1 cellular context compared by ENCODE assay signal in genomic region chr19:6424190-6424938, GRCh38.
A peak's percentile ranks its signal among the peaks of the same experiment; 100 is the strongest.
TF ChIP-seq lines count a peak whose summit lies in the region.

TSS of gene KHSRP (minus strand) at chr19:6424811. CDS start at chr19:6424701, 110 bp downstream.

TF ChIP-seq in K562, 482 proteins besides CTCF, POLR2A, EP300 and RAD21 (continued from another document and continues in another):
- TF ChIP-seq FOXK1 (CRISPR knock-in tag; IDR thresholded peaks at IDR 0.05; ENCODE audit: borderline replicate concordance): no peak
- 0 out of 2 replicates have a peak, but pooled peaks have one; percentile 29 for TF ChIP-seq ETS1 (conservative IDR thresholded peaks at IDR 0.05; ENCODE audit: control insufficient read depth, low read depth, low read length)
- no peak for TF ChIP-seq ATF7 (IDR thresholded peaks at IDR 0.05)
- TF ChIP-seq KDM2B (CRISPR knock-in tag; IDR thresholded peaks at IDR 0.05): no peak
- TF ChIP-seq CEBPZ (IDR thresholded peaks at IDR 0.05; ENCODE audit: borderline replicate concordance, low read depth, low read length): no peak
- TF ChIP-seq CXXC5 (CRISPR knock-in tag; IDR thresholded peaks at IDR 0.05): peak; percentile 49; the same call in 1 of the 2 replicates
- TF ChIP-seq PBX2 (CRISPR knock-in tag; IDR thresholded peaks at IDR 0.05; ENCODE audit: low read depth): no peak
- no peak for TF ChIP-seq PBX2 (tag; conservative IDR thresholded peaks at IDR 0.05; ENCODE audit: low read depth)
- no peak for TF ChIP-seq ZNF121 (CRISPR knock-in tag; conservative IDR thresholded peaks at IDR 0.05)
- TF ChIP-seq ZNF324 (CRISPR knock-in tag; IDR thresholded peaks at IDR 0.05): no peak
- no peak for TF ChIP-seq SMARCA4 (IDR thresholded peaks at IDR 0.05)
- TF ChIP-seq ZNF217 (CRISPR knock-in tag; IDR thresholded peaks at IDR 0.05): no peak
- no peak for TF ChIP-seq RFX7 (CRISPR knock-in tag; IDR thresholded peaks at IDR 0.05)
- TF ChIP-seq ZSCAN29 (IDR thresholded peaks at IDR 0.05): no peak
- no peak for TF ChIP-seq SRSF3 (IDR thresholded peaks at IDR 0.05; ENCODE audit: insufficient read depth, low read length)
- TF ChIP-seq ZNF3 (CRISPR knock-in tag; IDR thresholded peaks at IDR 0.05): no peak
- TF ChIP-seq POLR2G (IDR thresholded peaks at IDR 0.05; ENCODE audit: low read depth, low read length): peak; percentile 94
- no peak for TF ChIP-seq HES1 (IDR thresholded peaks at IDR 0.05; ENCODE audit: low read depth)
- TF ChIP-seq TSC22D4 (tag; IDR thresholded peaks at IDR 0.05): no peak
- no peak for TF ChIP-seq HMG20B (CRISPR knock-in tag; IDR thresholded peaks at IDR 0.05)
- TF ChIP-seq ELF2 (CRISPR knock-in tag; IDR thresholded peaks at IDR 0.05): no peak
- no peak for TF ChIP-seq ZNF695 (CRISPR knock-in tag; IDR thresholded peaks at IDR 0.05)
- TF ChIP-seq NUFIP1 (IDR thresholded peaks at IDR 0.05; ENCODE audit: partially characterized antibody): no peak
- TF ChIP-seq DEAF1 (CRISPR knock-in tag; IDR thresholded peaks at IDR 0.05): no peak
- TF ChIP-seq SP2 (IDR thresholded peaks at IDR 0.05; ENCODE audit: extremely low read depth, low read depth, low read length, poor library complexity, severe bottlenecking): no peak
- no peak for TF ChIP-seq ZNF589 (CRISPR knock-in tag; IDR thresholded peaks at IDR 0.05; ENCODE audit: low read depth)
- no peak for TF ChIP-seq HMG20A (CRISPR knock-in tag; conservative IDR thresholded peaks at IDR 0.05)
- TF ChIP-seq POLR2B (IDR thresholded peaks at IDR 0.05; ENCODE audit: low read depth, partially characterized antibody): peak; percentile 40
- TF ChIP-seq ZNF282 (CRISPR knock-in tag; IDR thresholded peaks at IDR 0.05): no peak
- TF ChIP-seq HLTF (IDR thresholded peaks at IDR 0.05): no peak
- no peak for TF ChIP-seq ZBTB43 (CRISPR knock-in tag; IDR thresholded peaks at IDR 0.05)
- TF ChIP-seq THRAP3 (IDR thresholded peaks at IDR 0.05; ENCODE audit: borderline replicate concordance): no peak
- TF ChIP-seq CBX2 (IDR thresholded peaks at IDR 0.05; ENCODE audit: insufficient read depth, low read length, poor library complexity, severe bottlenecking): no peak
- TF ChIP-seq MTA2 (IDR thresholded peaks at IDR 0.05; ENCODE audit: low read depth): no peak
- TF ChIP-seq MED1 (CRISPR knock-in tag; IDR thresholded peaks at IDR 0.05; ENCODE audit: borderline replicate concordance): no peak
- no peak for TF ChIP-seq NR3C1 (CRISPR knock-in tag; IDR thresholded peaks at IDR 0.05)
- no peak for TF ChIP-seq SIRT6 (IDR thresholded peaks at IDR 0.05; ENCODE audit: low read depth, low read length)
- TF ChIP-seq TRIM28 (IDR thresholded peaks at IDR 0.05): no peak
- 0 out of 2 replicates have a peak, but pooled peaks have one; percentile 15 for TF ChIP-seq THAP12 (CRISPR knock-in tag; IDR thresholded peaks at IDR 0.05)
- no peak for TF ChIP-seq BRD4 (IDR thresholded peaks at IDR 0.05)
- no peak for TF ChIP-seq HNRNPK (IDR thresholded peaks at IDR 0.05; ENCODE audit: low read depth, low read length, poor library complexity, severe bottlenecking)
- no peak for TF ChIP-seq ZNF175 (CRISPR knock-in tag; IDR thresholded peaks at IDR 0.05; ENCODE audit: low read depth)
- TF ChIP-seq ZBTB12 (CRISPR knock-in tag; IDR thresholded peaks at IDR 0.05): peak; percentile 48
- no peak for TF ChIP-seq ZNF239 (CRISPR knock-in tag; IDR thresholded peaks at IDR 0.05)
- TF ChIP-seq E2F5 (CRISPR knock-in tag; IDR thresholded peaks at IDR 0.05): no peak
- no peak for TF ChIP-seq CAMTA2 (CRISPR knock-in tag; conservative IDR thresholded peaks at IDR 0.05)
- no peak for TF ChIP-seq SPI1 (IDR thresholded peaks at IDR 0.05; ENCODE audit: borderline replicate concordance, low read depth, low read length)
- peak; percentile 66 for TF ChIP-seq TBP (optimal IDR thresholded peaks at IDR 0.05; ENCODE audit: low read depth, low read length)
- TF ChIP-seq USF2 (CRISPR knock-in tag; IDR thresholded peaks at IDR 0.05): peak; percentile 75
- no peak for TF ChIP-seq ZNF584 (CRISPR knock-in tag; IDR thresholded peaks at IDR 0.05; ENCODE audit: low read depth)
- TF ChIP-seq CHAMP1 (IDR thresholded peaks at IDR 0.05): no peak
